In the genomic region with DNA sequence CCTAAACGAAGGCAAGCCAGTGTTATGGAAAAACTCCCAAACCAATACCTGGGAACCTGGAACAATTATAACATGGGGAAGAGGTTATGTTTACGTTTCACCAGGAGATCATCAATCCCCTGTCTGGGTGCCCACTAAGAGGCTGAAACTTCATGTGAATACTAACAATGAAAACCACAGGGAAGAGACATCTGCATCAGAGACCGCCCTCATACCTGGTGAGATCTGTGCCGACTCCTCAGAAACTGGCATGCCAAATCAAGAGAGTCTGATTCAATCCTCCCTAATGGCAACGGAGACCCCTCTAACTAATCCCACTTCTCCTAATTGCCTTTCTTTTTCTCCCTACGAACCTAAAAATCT, we compare ENCODE assay signal across 2 cellular contexts.
TF ChIP-seq lines count a peak whose summit lies in the region.

No MANE protein-coding gene starts in this region.

TF ChIP-seq in GM23338, 12 proteins besides CTCF, POLR2A, EP300 and RAD21:
- no peak for TF ChIP-seq ZNF114 (CRISPR knock-in tag; IDR thresholded peaks at IDR 0.05)
- peak; percentile 45; the same call in 1 of the 2 replicates for TF ChIP-seq ZNF462 (CRISPR knock-in tag; IDR thresholded peaks at IDR 0.05)
- no peak for TF ChIP-seq ZNF331 (CRISPR knock-in tag; IDR thresholded peaks at IDR 0.05; ENCODE audit: low read depth)
- no peak for TF ChIP-seq JUNB (IDR thresholded peaks at IDR 0.05; ENCODE audit: unreplicated experiment)

TF ChIP-seq in H1, 55 proteins besides CTCF, POLR2A, EP300 and RAD21:
- TF ChIP-seq JUN (IDR thresholded peaks at IDR 0.05; ENCODE audit: low read depth, low read length) (no peak), BCL11A (IDR thresholded peaks at IDR 0.05; ENCODE audit: low read depth in 2 of 2, low read length in 2 of 2) (no peak), MAFK (IDR thresholded peaks at IDR 0.05; ENCODE audit: low read depth, low read length) (no peak), RXRA (IDR thresholded peaks at IDR 0.05; ENCODE audit: insufficient read depth, low read depth, low read length) (no peak), NANOG (IDR thresholded peaks at IDR 0.05; ENCODE audit: insufficient read depth, low read depth, low read length, poor library complexity, severe bottlenecking) (peak; percentile 33)
